9 cellular contexts compared by ENCODE assay signal in the genomic region with DNA sequence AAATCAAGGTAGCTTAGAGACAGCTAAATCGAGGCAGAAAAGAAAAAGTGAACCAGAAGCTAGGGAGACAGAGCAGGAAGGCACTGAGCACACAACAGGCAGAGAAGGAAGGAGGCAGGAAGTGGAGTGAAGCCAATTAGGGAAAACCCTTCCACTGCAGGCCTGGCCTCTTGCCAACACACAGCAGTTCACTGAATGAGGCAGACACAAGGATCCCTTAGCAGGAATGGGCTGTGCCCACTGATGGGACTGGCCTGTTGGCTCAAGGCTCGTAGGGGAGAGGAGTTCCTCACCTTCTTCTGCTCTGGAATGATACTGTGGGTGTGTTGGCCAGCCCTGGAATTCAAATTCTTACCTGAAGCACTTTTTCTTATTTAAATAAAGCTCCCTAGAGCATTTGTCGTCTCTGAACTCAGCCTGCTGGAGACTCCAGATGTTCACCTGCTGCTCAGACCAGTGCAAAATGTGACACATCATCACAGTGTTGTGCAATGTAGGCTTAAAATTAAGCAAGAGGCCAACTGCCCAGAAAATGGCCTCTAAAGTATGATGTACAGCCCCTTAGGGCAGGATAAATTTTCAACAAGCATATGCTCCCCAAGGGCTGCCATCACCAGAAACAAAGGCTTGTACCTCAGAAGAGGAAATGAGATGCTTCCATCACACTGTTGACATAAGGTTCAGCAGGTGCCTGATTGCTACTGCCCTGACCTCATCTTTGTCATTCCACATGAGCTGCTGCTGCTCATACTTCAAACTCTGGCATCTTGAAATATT.
DNase-seq lines count a peak whose midpoint lies in the region; ATAC-seq and TF ChIP-seq lines count a peak whose summit lies in the region.
"Had no signal": no experiment of that assay in that cellular context is flagged by ENCODE, and none has a peak within 500 bp of the region (broad histone marks: within the 10 kb centered on the region; RNA-seq: fewer than 3 reads in every experiment).

No MANE protein-coding gene starts in this region.

- 73% methylated on average over 3 of the region's 3 CpGs for WGBS in hepatocyte (ENCODE audit: low lambda C conversion rate, missing lambda C conversion rate)

- H3K79me2 ChIP-seq in hepatocyte: no peaks in the 10 kb centered on the region

- H3K27ac ChIP-seq in hepatocyte: no peak overlapping the region

- POLR2A ChIA-PET in BJ (lab: Charles Lee): no interaction called here

- H3K4me1 ChIP-seq in hepatocyte (ENCODE audit: insufficient read depth): no peaks in the 10 kb centered on the region

- H4K20me1 ChIP-seq in hepatocyte (ENCODE audit: insufficient read depth, poor library complexity, severe bottlenecking): no peaks in the 10 kb centered on the region

- H3K9me3 Mint-ChIP-seq in osteocyte (ENCODE audit: unreplicated experiment): no peaks in the 10 kb centered on the region
- H3K9me3 Mint-ChIP-seq: activated T-helper 17 cell treated with anti-CD3 and anti-CD28 coated beads, Interleukin-2, amount 50 U/mL, for 72 hours had no signal

- CTCF ChIA-PET in BJ (lab: Yijun Ruan, JAX): interaction anchor here (0.6 kb wide), 1 partner anchor 28 kb away, joined by 3 read pairs; no protein-coding TSS in a partner anchor

- DNase-seq in BJ (ENCODE audit: low read depth): peak; percentile 34
- peak; percentile 52 for DNase-seq in HK-2 (ENCODE audit: unreplicated experiment)
- peak; percentile 33 for DNase-seq in SK-N-DZ (ENCODE audit: low spot score)
- DNase-seq in hepatocyte (ENCODE audit: low spot score): peak; percentile 47
- no peak for DNase-seq in osteocyte (ENCODE audit: extremely low spot score, unreplicated experiment)
- DNase-seq in activated CD4-positive, alpha-beta T cell treated with anti-CD3 and anti-CD28 coated beads for 48 hours: no peak
- no peak for DNase-seq in activated CD4-positive, alpha-beta T cell treated with anti-CD3 and anti-CD28 coated beads, Interleukin-2, amount 50 U/mL, for 4 hours

- no peaks in the 10 kb centered on the region for H3K36me3 Mint-ChIP-seq in osteocyte (ENCODE audit: unreplicated experiment)

- no peaks in the 10 kb centered on the region for H3K4me1 Mint-ChIP-seq in osteocyte (ENCODE audit: unreplicated experiment)
- H3K4me1 Mint-ChIP-seq: activated T-helper 17 cell treated with anti-CD3 and anti-CD28 coated beads, Interleukin-2, amount 50 U/mL, for 72 hours had no signal

- H3K9me3 ChIP-seq in hepatocyte (ENCODE audit: low read depth): no peaks in the 10 kb centered on the region

- H3K4me3 Mint-ChIP-seq in osteocyte (ENCODE audit: unreplicated experiment): no peak overlapping the region
- H3K4me3 Mint-ChIP-seq: activated T-helper 17 cell treated with anti-CD3 and anti-CD28 coated beads, Interleukin-2, amount 50 U/mL, for 72 hours had no signal

- ATAC-seq in HG03280 (IDR thresholded peaks at IDR 0.05; ENCODE audit: unreplicated experiment): no peak
- ATAC-seq: activated T-helper 17 cell treated with anti-CD3 and anti-CD28 coated beads, Interleukin-2, amount 50 U/mL, for 72 hours had no signal

- H3K36me3 ChIP-seq in BJ (ENCODE audit: control insufficient read depth, insufficient read depth, low read length): no peaks in the 10 kb centered on the region
- no peaks in the 10 kb centered on the region for H3K36me3 ChIP-seq in hepatocyte (replicated peaks; ENCODE audit: insufficient read depth, low read depth)

- no peak for TF ChIP-seq CTCF in BJ (IDR thresholded peaks at IDR 0.05; ENCODE audit: insufficient read depth, low read depth, low read length)
- TF ChIP-seq CTCF in hepatocyte (IDR thresholded peaks at IDR 0.05; ENCODE audit: poor library complexity): no peak
- TF ChIP-seq CTCF in osteocyte (IDR thresholded peaks at IDR 0.05): no peak

- H3K27me3 Mint-ChIP-seq in osteocyte (ENCODE audit: unreplicated experiment): peaks cover 19% of the 10 kb centered on the region

- H2AFZ ChIP-seq in hepatocyte: no peak overlapping the region

- H3K27me3 ChIP-seq in BJ (ENCODE audit: control insufficient read depth, insufficient read depth, low read length) (no peaks in the 10 kb centered on the region), hepatocyte (no peaks in the 10 kb centered on the region)

- no peaks in the 10 kb centered on the region for H3K9me2 ChIP-seq in hepatocyte (replicated peaks; ENCODE audit: insufficient read depth)

- H3K4me3 ChIP-seq in BJ (ENCODE audit: low read depth, low read length): no peak overlapping the region
- H3K4me3 ChIP-seq in hepatocyte: no peak overlapping the region

- H3K27ac Mint-ChIP-seq in osteocyte (ENCODE audit: unreplicated experiment): no peak overlapping the region
- H3K27ac Mint-ChIP-seq: activated T-helper 17 cell treated with anti-CD3 and anti-CD28 coated beads, Interleukin-2, amount 50 U/mL, for 72 hours had no signal

- no peak overlapping the region for H3K4me2 ChIP-seq in hepatocyte

Comparison
In these comparisons a context has a peak if more than half of its experiments do, and no peak if none do; other contexts are left out.
1. DNase-seq: peak in BJ (single experiment), HK-2 (single experiment), SK-N-DZ (single experiment) and hepatocyte (single experiment); none in osteocyte (single experiment), activated CD4-positive, alpha-beta T cell treated with anti-CD3 and anti-CD28 coated beads for 48 hours (single experiment) and activated CD4-positive, alpha-beta T cell treated with anti-CD3 and anti-CD28 coated beads, Interleukin-2, amount 50 U/mL, for 4 hours (0 of 2).